In the genomic region with DNA sequence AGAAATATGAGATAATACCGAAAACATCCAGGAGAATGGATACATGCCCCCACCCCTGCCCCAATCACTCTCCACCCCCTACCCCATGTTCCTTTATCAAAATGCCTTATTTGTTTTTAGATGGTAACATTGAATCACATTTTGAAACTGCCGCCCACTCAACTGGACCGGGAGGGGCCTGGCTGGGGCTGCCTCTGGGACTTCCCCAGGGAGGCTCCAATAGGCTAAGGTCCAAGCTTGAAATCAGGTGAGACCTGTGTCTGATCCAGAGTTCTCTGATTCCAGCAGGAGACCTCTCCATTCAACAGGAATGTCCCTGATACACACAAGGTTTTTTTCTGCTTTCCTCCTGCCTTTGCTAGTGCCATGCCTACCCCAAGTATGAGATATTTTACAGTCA, we compare ENCODE assay signal across 24 cellular contexts. TPM values are rescaled to one million over a fixed set of nuclear protein-coding genes. Genes with fewer than 3 reads are reported as not detected.
DNase-seq lines count a peak whose midpoint lies in the region; ATAC-seq, FAIRE-seq and TF ChIP-seq lines count a peak whose summit lies in the region.
"Had no signal": no experiment of that assay in that cellular context is flagged by ENCODE, and none has a peak within 500 bp of the region (broad histone marks: within the 10 kb centered on the region; RNA-seq: fewer than 3 reads in every experiment).

No MANE protein-coding gene starts in this region.

- H3K36me3 ChIP-seq in K562 (ENCODE audit: control insufficient read depth, insufficient read depth, low read length) (no peaks in the 10 kb centered on the region), pancreas (no peaks in the 10 kb centered on the region)
- H3K36me3 ChIP-seq: right atrium auricular region had no signal

- H3K9me1 ChIP-seq in K562 (ENCODE audit: control insufficient read depth, insufficient read depth, low read length), result no peaks in the 10 kb centered on the region

- H3K27me3 ChIP-seq in K562 (ENCODE audit: control insufficient read depth in 2 of 2, insufficient read depth in 2 of 2, low read length in 2 of 2) (peaks cover 0 to 3% of the 10 kb centered on the region in 2 experiments; a peak in 1 of 5 replicates), pancreas (no peaks in the 10 kb centered on the region)
- H3K27me3 ChIP-seq: right atrium auricular region had no signal

- H4K20me1 ChIP-seq in K562 (replicated peaks; ENCODE audit: control insufficient read depth, insufficient read depth, low read length), result no peaks in the 10 kb centered on the region

- POLR2A ChIA-PET in K562 (lab: Yijun Ruan, JAX), result no interaction called here

- no peaks in the 10 kb centered on the region for H3K9me3 ChIP-seq in K562 (replicated peaks; ENCODE audit: control insufficient read depth, insufficient read depth, low read depth, low read length)
- no peaks in the 10 kb centered on the region for H3K9me3 ChIP-seq in pancreas
- H3K9me3 ChIP-seq: right atrium auricular region had no signal

- no TSS peak for BruUV-seq in K562 (replicated peaks; lab: Mats Ljungman, UMichigan)

- ATAC-seq in GM19351 (IDR thresholded peaks at IDR 0.05; ENCODE audit: unreplicated experiment) (peak; percentile 65), K562 (no peak; the same call in 2 of the 3 replicates), pancreas (peak in 3 of 4 donors; percentile 33 to 77 (median 59)), GM18867 (IDR thresholded peaks at IDR 0.05; ENCODE audit: unreplicated experiment) (no peak)
- ATAC-seq: activated CD4-positive, CD25-positive, alpha-beta regulatory T cell treated with anti-CD3 and anti-CD28 coated beads, Interleukin-2, amount 50 U/mL, for 24 hours had no signal

- H3K27ac ChIP-seq in C4-2B, result peak overlapping the region; percentile 74
- no peak overlapping the region for H3K27ac ChIP-seq in K562 (ENCODE audit: extremely low read depth, low read depth, low read length)
- peak overlapping the region in 2 of 4 donors; percentile 16 to 35 for H3K27ac ChIP-seq in pancreas
- H3K27ac ChIP-seq: coronary artery, right atrium auricular region had no signal

- no peak for TF ChIP-seq EP300 in K562 (IDR thresholded peaks at IDR 0.05; ENCODE audit: low read length)

- no peak overlapping the region for H3K9ac ChIP-seq in K562 (ENCODE audit: insufficient read depth in 1 of 2, low read depth in 2 of 2, low read length in 2 of 2)

- no peak for FAIRE-seq in K562 (lab: Jason Lieb, UNC)
- FAIRE-seq in pancreas (lab: Jason Lieb, UNC), result no peak
- FAIRE-seq: bronchial epithelial cell, urothelium cell line had no signal

- no peaks in the 10 kb centered on the region for H3K79me2 ChIP-seq in K562 (ENCODE audit: control insufficient read depth, insufficient read depth, low read length)

- intact Hi-C loops in K562 (cut with micrococcal nuclease) (no loop called here), pancreas (cut with DNase I) (no loop called here)

- H3K4me1 ChIP-seq in K562 (replicated peaks in 1 of 2; ENCODE audit: control insufficient read depth in 2 of 2, insufficient read depth in 2 of 2, low read length in 2 of 2), result peaks cover 0 to 3% of the 10 kb centered on the region in 2 experiments; a peak in 2 of 5 replicates
- H3K4me1 ChIP-seq in pancreas, result no peaks in the 10 kb centered on the region

- no peak for TF ChIP-seq RAD21 in K562 (CRISPR knock-in tag; conservative IDR thresholded peaks at IDR 0.05 in 1 of 2, IDR thresholded peaks at IDR 0.05 in 1 of 2)

- no peak for DNase-seq in K562 (ENCODE audit: extremely low read depth in 1 of 4, low spot score in 3 of 4)
- peak in 1 of 6 donors; percentile 12 for DNase-seq in pancreas
- DNase-seq in NCI-H2171 treated with DMSO at 0.1 percent for 48 hours (lab: John Stamatoyannopoulos, UW), result no peak
- DNase-seq in NCI-H1105 (lab: John Stamatoyannopoulos, UW), result no peak
- DNase-seq: activated CD8-positive, alpha-beta memory T cell treated with anti-CD3 and anti-CD28 coated beads, Interleukin-2, amount 50 U/mL, for 4 hours; activated gamma-delta T cell treated with Interleukin-2 at 50 U/mL for 16 hours; amniotic stem cell; CD4-positive, CD25-positive, alpha-beta regulatory T cell; kidney glomerular epithelial cell; naive B cell; NCI-H1092 treated with DMSO at 0.1 percent for 48 hours; NCI-H2029 treated with DMSO at 0.1 percent for 48 hours; NCI-H345; NCI-H774; occipital lobe had no signal

- no peak overlapping the region for H3K4me3 ChIP-seq in K562
- no peak overlapping the region for H3K4me3 ChIP-seq in pancreas
- H3K4me3 ChIP-seq: coronary artery, right atrium auricular region had no signal

- TF ChIP-seq CTCF in C4-2B (conservative IDR thresholded peaks at IDR 0.05), result no peak
- TF ChIP-seq CTCF in K562 (IDR thresholded peaks at IDR 0.05 in 2 of 3, conservative IDR thresholded peaks at IDR 0.05 in 1 of 3; ENCODE audit: insufficient read depth in 2 of 3, low read depth in 1 of 3, low read length in 3 of 3), result no peak
- TF ChIP-seq CTCF in pancreas (IDR thresholded peaks at IDR 0.05), result no peak

- 40% methylated on average over 2 of the region's 3 CpGs for WGBS in K562 (ENCODE audit: insufficient coverage, low coverage, missing lambda C conversion rate)
- WGBS in pancreas, 2 donors, result 31% methylated on average over 3 of the region's 3 CpGs

- CTCF ChIA-PET in K562 (lab: Yijun Ruan, JAX; ENCODE audit: low intra/inter-chr PET ratio), result no interaction called here

- no peak for TF ChIP-seq POLR2A in K562 (conservative IDR thresholded peaks at IDR 0.05)

- H3K4me2 ChIP-seq in K562 (ENCODE audit: insufficient read depth, low read length), result no peak overlapping the region

- H2AFZ ChIP-seq in K562 (ENCODE audit: low read depth, low read length), result no peak overlapping the region

- in situ Hi-C loops in K562 (cut with MboI), result loop anchor here (5.0 kb wide), 1 partner anchor 47 kb away; no protein-coding TSS in a partner anchor

TF ChIP-seq in K562, 482 proteins besides CTCF, POLR2A, EP300 and RAD21:
- TF ChIP-seq EGR1 (conservative IDR thresholded peaks at IDR 0.05) (0 out of 2 replicates have a peak, but pooled peaks have one; percentile 5), LARP7 (IDR thresholded peaks at IDR 0.05) (no peak), ZNF282 (CRISPR knock-in tag; IDR thresholded peaks at IDR 0.05) (no peak), ZNF41 (CRISPR knock-in tag; conservative IDR thresholded peaks at IDR 0.05) (no peak), ZNF24 (IDR thresholded peaks at IDR 0.05) (no peak), CAMTA2 (CRISPR knock-in tag; conservative IDR thresholded peaks at IDR 0.05) (no peak), USF2 (CRISPR knock-in tag; IDR thresholded peaks at IDR 0.05) (no peak)

RNA-seq across cellular contexts. Expression of gene ACSL5, which starts 43.8 kb away (rescaled TPM):
- total RNA-seq in K562 (2011; cell fraction: chromatin; rRNA removed; ENCODE audit: low replicate concordance), result 0.25 and 1.2 TPM in 2 replicates
- total RNA-seq in K562 (2011; cell fraction: nucleolus; rRNA removed), result 0.26 and 1.2 TPM in 2 replicates
- 0.81 and 0.92 TPM in 2 replicates for total RNA-seq in K562 (2011; cell fraction: nucleoplasm; rRNA removed)
- total RNA-seq in K562 (2014; rRNA removed), result 0.45 and 0.54 TPM in 2 replicates
- total RNA-seq in K562 (2014; rRNA removed; fragmentation: Illumina TruSeq; extraction: Trizol), result 0.45 and 0.65 TPM in 2 replicates
- total RNA-seq in K562 (2015; rRNA removed; fragmentation: Illumina TruSeq; extraction: Trizol), result 1.2 and 1.4 TPM in 2 replicates
- total RNA-seq in K562 (2021), result 0.47 and 0.51 TPM in 2 replicates
- polyA plus RNA-seq in K562 (2011; rRNA removed), result 0.82 and 1.4 TPM in 2 replicates
- polyA plus RNA-seq in K562 (2011; cell fraction: cytosol; rRNA removed), result 0.39 and 1.0 TPM in 2 replicates
- polyA plus RNA-seq in K562 (2011; cell fraction: nucleus; rRNA removed), result 1.4 and 2.2 TPM in 2 replicates
- polyA plus RNA-seq in K562 (2012), result 0.51 and 1.1 TPM in 2 replicates
- polyA plus RNA-seq in K562 (2014; fragmentation: Illumina TruSeq; extraction: Trizol), result 0.78 and 0.83 TPM in 2 replicates
- under 1 TPM; 0.53 to 0.55 TPM for polyA plus RNA-seq in K562 (2014; fragmentation: Nextera tagmentation; extraction: Ambion mirVana)
- polyA plus RNA-seq in K562 (2014; rRNA removed), result 0.19 and 0.51 TPM in 2 replicates
- 1.2 and 2.4 TPM in 2 replicates for polyA minus RNA-seq in K562 (2011; rRNA and poly(A)+ RNA removed)
- polyA minus RNA-seq in K562 (2011; cell fraction: cytosol; rRNA and poly(A)+ RNA removed), result 1.6 TPM in 1 of 2 replicates, not detected in the other
- polyA minus RNA-seq in K562 (2011; cell fraction: nucleus; rRNA and poly(A)+ RNA removed), result 0.40 and 0.56 TPM in 2 replicates
- total RNA-seq in pancreas, result 1 to 10 TPM; 2.2 to 7.2 (median 3.7) TPM
- 1 to 10 TPM; 2.4 to 5.7 TPM for polyA plus RNA-seq in pancreas

RNA-seq across cellular contexts. Expression of gene TECTB, which starts 47.0 kb away (rescaled TPM):
- not detected in 2 replicates for total RNA-seq in K562 (2011; cell fraction: chromatin; rRNA removed; ENCODE audit: low replicate concordance)
- not detected in 2 replicates for total RNA-seq in K562 (2011; cell fraction: nucleolus; rRNA removed)
- not detected in 2 replicates for total RNA-seq in K562 (2011; cell fraction: nucleoplasm; rRNA removed)
- total RNA-seq in K562 (2014; rRNA removed) (not detected in 2 replicates), K562 (2014; rRNA removed; fragmentation: Illumina TruSeq; extraction: Trizol) (not detected in 2 replicates), K562 (2015; rRNA removed; fragmentation: Illumina TruSeq; extraction: Trizol) (not detected in 2 replicates), K562 (2021) (not detected in 2 replicates), pancreas (not detected)
- polyA plus RNA-seq in K562 (2011; rRNA removed) (not detected in 2 replicates), K562 (2014; fragmentation: Illumina TruSeq; extraction: Trizol) (not detected in 2 replicates), K562 (2014; fragmentation: Nextera tagmentation; extraction: Ambion mirVana) (not detected), K562 (2014; rRNA removed) (not detected in 2 replicates), pancreas (not detected)
- polyA plus RNA-seq in K562 (2011; cell fraction: cytosol; rRNA removed), result not detected in 2 replicates
- not detected in 2 replicates for polyA plus RNA-seq in K562 (2011; cell fraction: nucleus; rRNA removed)
- polyA plus RNA-seq in K562 (2012), result not detected in 2 replicates
- not detected in 2 replicates for polyA minus RNA-seq in K562 (2011; rRNA and poly(A)+ RNA removed)
- polyA minus RNA-seq in K562 (2011; cell fraction: cytosol; rRNA and poly(A)+ RNA removed), result not detected in 2 replicates
- not detected in 2 replicates for polyA minus RNA-seq in K562 (2011; cell fraction: nucleus; rRNA and poly(A)+ RNA removed)
- total RNA-seq: bronchial epithelial cell; CD4-positive, CD25-positive, alpha-beta regulatory T cell; OCI-LY7; right atrium auricular region had no signal
- polyA plus RNA-seq: CD4-positive, CD25-positive, alpha-beta regulatory T cell had no signal

Comparison
In these comparisons a context has a peak if more than half of its experiments do, and no peak if none do; other contexts are left out.
1. ATAC-seq: peak in GM19351 (single experiment) and pancreas (3 of 4); none in K562 (single experiment) and GM18867 (single experiment).